Comparison of ENCODE assay signal across 1 cellular context in the genomic region with DNA sequence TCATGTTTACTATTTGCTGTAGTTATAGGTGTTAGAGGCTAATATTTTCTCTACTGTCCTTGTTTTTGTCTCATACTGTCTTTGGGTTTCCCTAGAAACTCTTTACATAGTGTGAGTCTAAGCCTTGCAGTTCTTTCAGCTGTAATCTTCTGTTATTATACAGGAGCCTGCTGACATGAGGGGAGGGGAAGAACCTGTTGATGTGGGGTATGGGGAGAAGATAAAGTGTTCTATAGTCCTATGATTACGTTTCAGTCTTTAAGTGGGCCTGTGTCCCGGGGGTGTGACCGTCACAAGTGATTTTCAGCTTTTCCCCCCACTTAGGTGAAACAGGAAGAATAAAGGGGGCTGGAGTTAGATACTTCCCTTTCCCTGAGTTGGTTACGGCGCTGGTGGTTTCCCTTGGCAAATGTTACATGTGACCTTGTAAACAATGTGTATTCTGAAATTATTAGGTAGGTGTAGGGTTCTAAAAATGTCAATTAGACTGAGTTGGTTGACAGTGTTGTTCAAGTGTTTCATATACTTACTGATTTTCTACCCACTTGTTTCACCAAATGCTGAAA.
TF ChIP-seq lines count a peak whose summit lies in the region.

No MANE protein-coding gene starts in this region.

TF ChIP-seq in GM12878, 131 proteins besides CTCF, POLR2A, EP300 and RAD21:
- TF ChIP-seq, protein P1, sequence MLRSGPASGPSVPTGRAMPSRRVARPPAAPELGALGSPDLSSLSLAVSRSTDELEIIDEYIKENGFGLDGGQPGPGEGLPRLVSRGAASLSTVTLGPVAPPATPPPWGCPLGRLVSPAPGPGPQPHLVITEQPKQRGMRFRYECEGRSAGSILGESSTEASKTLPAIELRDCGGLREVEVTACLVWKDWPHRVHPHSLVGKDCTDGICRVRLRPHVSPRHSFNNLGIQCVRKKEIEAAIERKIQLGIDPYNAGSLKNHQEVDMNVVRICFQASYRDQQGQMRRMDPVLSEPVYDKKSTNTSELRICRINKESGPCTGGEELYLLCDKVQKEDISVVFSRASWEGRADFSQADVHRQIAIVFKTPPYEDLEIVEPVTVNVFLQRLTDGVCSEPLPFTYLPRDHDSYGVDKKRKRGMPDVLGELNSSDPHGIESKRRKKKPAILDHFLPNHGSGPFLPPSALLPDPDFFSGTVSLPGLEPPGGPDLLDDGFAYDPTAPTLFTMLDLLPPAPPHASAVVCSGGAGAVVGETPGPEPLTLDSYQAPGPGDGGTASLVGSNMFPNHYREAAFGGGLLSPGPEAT (IDR thresholded peaks at IDR 0.05; ENCODE audit: low read depth) = 0 out of 2 replicates have a peak, but pooled peaks have one; percentile 47
- peak; percentile 47; the same call in 1 of the 2 replicates for TF ChIP-seq ATF7 (IDR thresholded peaks at IDR 0.05; ENCODE audit: low read depth)
- TF ChIP-seq IKZF1 (conservative IDR thresholded peaks at IDR 0.05) = peak; percentile 61
- TF ChIP-seq SMAD5 (IDR thresholded peaks at IDR 0.05; ENCODE audit: low read depth) = no peak
- peak; percentile 28; the same call in 1 of the 2 replicates for TF ChIP-seq MXI1 (IDR thresholded peaks at IDR 0.05; ENCODE audit: low read depth, low read length)
- TF ChIP-seq NR2C2 (IDR thresholded peaks at IDR 0.05; ENCODE audit: borderline replicate concordance, control insufficient read depth, insufficient read length, low read depth) = no peak
- peak; percentile 71 for TF ChIP-seq RAD51 (IDR thresholded peaks at IDR 0.05)
- TF ChIP-seq BHLHE40 (IDR thresholded peaks at IDR 0.05; ENCODE audit: borderline replicate concordance in 1 of 2, low read depth in 2 of 2, low read length in 1 of 2) = peak in 1 of 2 experiments; percentile 48; a peak in 1 of 4 replicates
- peak; percentile 19; the same call in 1 of the 2 replicates for TF ChIP-seq RUNX3 (IDR thresholded peaks at IDR 0.05; ENCODE audit: low read length)
- TF ChIP-seq FOXM1 (IDR thresholded peaks at IDR 0.05; ENCODE audit: low read depth, low read length) = no peak
- no peak for TF ChIP-seq CREM (IDR thresholded peaks at IDR 0.05; ENCODE audit: low read depth)
- TF ChIP-seq, protein P2, sequence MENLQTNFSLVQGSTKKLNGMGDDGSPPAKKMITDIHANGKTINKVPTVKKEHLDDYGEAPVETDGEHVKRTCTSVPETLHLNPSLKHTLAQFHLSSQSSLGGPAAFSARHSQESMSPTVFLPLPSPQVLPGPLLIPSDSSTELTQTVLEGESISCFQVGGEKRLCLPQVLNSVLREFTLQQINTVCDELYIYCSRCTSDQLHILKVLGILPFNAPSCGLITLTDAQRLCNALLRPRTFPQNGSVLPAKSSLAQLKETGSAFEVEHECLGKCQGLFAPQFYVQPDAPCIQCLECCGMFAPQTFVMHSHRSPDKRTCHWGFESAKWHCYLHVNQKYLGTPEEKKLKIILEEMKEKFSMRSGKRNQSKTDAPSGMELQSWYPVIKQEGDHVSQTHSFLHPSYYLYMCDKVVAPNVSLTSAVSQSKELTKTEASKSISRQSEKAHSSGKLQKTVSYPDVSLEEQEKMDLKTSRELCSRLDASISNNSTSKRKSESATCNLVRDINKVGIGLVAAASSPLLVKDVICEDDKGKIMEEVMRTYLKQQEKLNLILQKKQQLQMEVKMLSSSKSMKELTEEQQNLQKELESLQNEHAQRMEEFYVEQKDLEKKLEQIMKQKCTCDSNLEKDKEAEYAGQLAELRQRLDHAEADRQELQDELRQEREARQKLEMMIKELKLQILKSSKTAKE (IDR thresholded peaks at IDR 0.05; ENCODE audit: low read depth, poor library complexity, severe bottlenecking) = peak; percentile 20
- peak; percentile 57 to 74; a peak in 2 of 4 replicates for TF ChIP-seq IKZF2 (IDR thresholded peaks at IDR 0.05)
- peak; percentile 54; the same call in 1 of the 2 replicates for TF ChIP-seq MTA2 (IDR thresholded peaks at IDR 0.05; ENCODE audit: low read depth)
- TF ChIP-seq FOXK2 (IDR thresholded peaks at IDR 0.05) = peak; percentile 51; the same call in 1 of the 2 replicates
